Comparison of ENCODE assay signal across 8 cellular contexts in the genomic region with DNA sequence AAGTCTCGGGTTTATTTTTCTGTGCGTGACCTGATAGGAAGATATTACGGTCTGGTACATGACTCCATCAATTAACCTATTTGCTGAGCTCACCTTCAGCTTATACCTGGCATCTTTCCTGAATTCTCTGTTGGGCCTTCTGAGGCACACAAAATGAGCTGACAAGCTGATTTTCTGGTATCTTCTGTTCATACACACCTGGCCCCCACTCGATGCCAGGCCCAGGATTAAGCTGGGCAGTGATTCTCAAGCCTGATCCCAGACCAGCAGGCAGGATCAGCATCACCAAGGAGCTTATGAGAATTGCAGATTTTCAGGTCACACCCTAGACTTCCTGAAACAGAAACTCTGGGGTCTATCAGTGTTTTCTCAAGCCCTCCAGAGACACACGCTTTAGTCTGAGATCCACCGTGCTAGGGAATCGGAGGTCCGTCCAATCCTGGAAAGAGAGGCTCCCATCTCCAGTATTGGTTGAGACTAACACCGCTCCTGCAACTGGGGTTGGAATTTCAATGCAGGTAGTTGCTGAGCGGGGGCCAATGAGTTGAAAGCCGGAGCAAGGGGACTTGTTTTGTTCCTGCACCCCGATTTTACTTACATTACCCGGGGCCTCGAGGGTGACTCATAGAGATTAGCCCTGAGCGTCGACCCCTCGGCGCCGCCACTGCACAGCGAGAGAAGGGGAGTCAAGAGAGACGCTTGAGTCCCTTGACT. TPM values are rescaled to one million over a fixed set of nuclear protein-coding genes. Genes with fewer than 3 reads are reported as not detected.
DNase-seq lines count a peak whose midpoint lies in the region; TF ChIP-seq lines count a peak whose summit lies in the region.

No MANE protein-coding gene starts in this region.

- H3K4me3 Mint-ChIP-seq in CD8-positive, alpha-beta memory T cell: peak overlapping the region; percentile 99 to 100 (median 100)

- no peak for TF ChIP-seq CTCF in adrenal gland (IDR thresholded peaks at IDR 0.05)

- H3K36me3 ChIP-seq in CD8-positive, alpha-beta memory T cell (ENCODE audit: insufficient read depth, low read length): peaks cover 15% of the 10 kb centered on the region
- peaks cover 24% of the 10 kb centered on the region for H3K36me3 ChIP-seq in HAP-1 (replicated peaks)
- H3K36me3 ChIP-seq in adrenal gland (replicated peaks in 1 of 2): peaks cover 0 to 27% of the 10 kb centered on the region in 2 donors

- peaks cover 18% of the 10 kb centered on the region for H3K4me1 ChIP-seq in CD8-positive, alpha-beta memory T cell (ENCODE audit: insufficient read depth, low read length)
- peaks cover 10% of the 10 kb centered on the region for H3K4me1 ChIP-seq in HAP-1
- H3K4me1 ChIP-seq in adrenal gland (replicated peaks in 1 of 2): peaks cover 16 to 36% of the 10 kb centered on the region in 2 donors

- peak overlapping the region; percentile 97 to 100 (median 99) for H3K27ac Mint-ChIP-seq in CD8-positive, alpha-beta memory T cell

- in situ Hi-C loops in HAP-1 (cut with MboI; ENCODE audit: low sequenced_read_pairs): loop anchor here (25.0 kb wide), 2 partner anchors 772 to 872 kb away; no protein-coding TSS in a partner anchor

- no peaks in the 10 kb centered on the region for H3K27me3 ChIP-seq in CD8-positive, alpha-beta memory T cell (ENCODE audit: insufficient read depth, low read length, poor library complexity, severe bottlenecking)
- no peaks in the 10 kb centered on the region for H3K27me3 ChIP-seq in HAP-1 (ENCODE audit: low read depth)
- no peaks in the 10 kb centered on the region for H3K27me3 ChIP-seq in adrenal gland

- peaks cover 35 to 46% (median 38%) of the 10 kb centered on the region in 3 donors for H3K4me1 Mint-ChIP-seq in CD8-positive, alpha-beta memory T cell

- intact Hi-C loops in adrenal gland (cut with DNase I): no loop called here

- no peaks in the 10 kb centered on the region for H3K9me3 ChIP-seq in CD8-positive, alpha-beta memory T cell (ENCODE audit: low read length)
- H3K9me3 ChIP-seq in HAP-1: no peaks in the 10 kb centered on the region
- H3K9me3 ChIP-seq in adrenal gland (replicated peaks in 1 of 3): no peaks in the 10 kb centered on the region

- no peaks in the 10 kb centered on the region for H3K27me3 Mint-ChIP-seq in CD8-positive, alpha-beta memory T cell

- H3K27ac ChIP-seq in CD8-positive, alpha-beta memory T cell (ENCODE audit: low read depth, low read length): peak overlapping the region; percentile 96
- peak overlapping the region in 4 of 5 donors; percentile 84 to 98 (median 95) for H3K27ac ChIP-seq in adrenal gland
- H3K27ac ChIP-seq in substantia nigra (ENCODE audit: low read depth, low read length, poor library complexity, severe bottlenecking): peak overlapping the region; percentile 93

- 22 to 34% (median 26%) methylated on average over 15 to 21 of the region's 21 CpGs for WGBS in adrenal gland, 4 donors

- peak overlapping the region; percentile 59 for H3K4me3 ChIP-seq in CD8-positive, alpha-beta memory T cell (ENCODE audit: low read length)
- H3K4me3 ChIP-seq in HAP-1: peak overlapping the region; percentile 92
- H3K4me3 ChIP-seq in adrenal gland: peak overlapping the region in 3 of 4 donors; percentile 56 to 88 (median 72)

- no peak for TF ChIP-seq POLR2A in adrenal gland (IDR thresholded peaks at IDR 0.05)

- peaks cover 4 to 43% (median 4%) of the 10 kb centered on the region in 3 donors for H3K36me3 Mint-ChIP-seq in CD8-positive, alpha-beta memory T cell

- no peaks in the 10 kb centered on the region for H3K9me3 Mint-ChIP-seq in CD8-positive, alpha-beta memory T cell

- POLR2A ChIA-PET in CD8-positive, alpha-beta memory T cell (lab: Charles Lee): interaction anchor here (0.7 to 1.0 kb wide), 3 partner anchors 145 to 903 kb away, joined by 3 to 4 read pairs (median 4); a partner anchor contains a TSS

- no peak for DNase-seq in CD8-positive, alpha-beta memory T cell
- no peak for DNase-seq in HAP-1 (ENCODE audit: low spot score in 2 of 2)
- DNase-seq in adrenal gland: no peak
- peak; percentile 8 for DNase-seq in inferior parietal cortex (ENCODE audit: extremely low spot score)
- DNase-seq in substantia nigra (lab: John Stamatoyannopoulos, UW): peak in 6 of 49 donors; percentile 25 to 68 (median 41)
- no peak for DNase-seq in NCI-H774 (lab: John Stamatoyannopoulos, UW)
- DNase-seq in SHP77 (lab: John Stamatoyannopoulos, UW): no peak
- DNase-seq in stimulated activated naive CD4-positive, alpha-beta T cell treated with Interleukin-2 at 50 U/mL for 16 hours (lab: John Stamatoyannopoulos, UW): no peak

- CTCF ChIA-PET in CD8-positive, alpha-beta memory T cell (lab: Charles Lee): interaction anchor here (0.6 to 9.7 kb wide), 20 partner anchors 8 to 1574 kb away, joined by 3 to 96 read pairs (median 4); a partner anchor contains a TSS

RNA-seq across cellular contexts. Expression of a gene that starts 0.6 kb away (rescaled TPM):
- 10 to 100 TPM; 76.4 to 81.4 TPM for total RNA-seq in CD8-positive, alpha-beta memory T cell
- polyA plus RNA-seq in CD8-positive, alpha-beta memory T cell: 57.1 TPM
- 100 to 1,000 TPM in 1 of 8 donors, 10 to 100 TPM in 6, 1 to 10 TPM in 1; 8.8 to 133 (median 44.7) TPM for total RNA-seq in adrenal gland
- polyA plus RNA-seq in adrenal gland: 100 to 1,000 TPM in 1 of 3 donors, 10 to 100 TPM in 2; 46.4 to 119 (median 67.3) TPM
